ENCODE assay signal across 12 cellular contexts in the genomic region with DNA sequence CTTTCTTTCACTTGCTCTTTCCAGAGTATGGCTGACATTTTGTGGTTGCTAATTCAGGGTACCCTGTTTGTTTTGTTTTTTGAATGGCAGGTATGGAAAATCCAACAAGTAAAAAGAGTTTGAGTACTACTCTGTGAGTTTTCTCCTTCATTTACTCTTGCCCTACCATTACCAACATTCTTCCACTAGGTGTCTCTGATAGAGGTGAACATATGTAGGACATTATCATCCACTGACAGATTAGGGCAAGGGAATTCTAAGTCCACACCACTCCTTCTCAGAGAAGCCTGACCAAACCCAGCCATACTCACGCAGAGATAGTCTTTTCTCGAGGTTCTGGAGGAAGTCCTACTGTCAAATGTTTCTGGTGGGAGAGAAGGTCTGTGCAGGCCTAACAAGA. TPM values are rescaled to one million over a fixed set of nuclear protein-coding genes. Genes with fewer than 3 reads are reported as not detected.
A peak's percentile ranks its signal among the peaks of the same experiment; 100 is the strongest.
DNase-seq lines count a peak whose midpoint lies in the region; ATAC-seq and TF ChIP-seq lines count a peak whose summit lies in the region.
"Had no signal": no experiment of that assay in that cellular context is flagged by ENCODE, and none has a peak within 500 bp of the region (broad histone marks: within the 10 kb centered on the region; RNA-seq: fewer than 3 reads in every experiment).

No MANE protein-coding gene starts in this region.

- no peak overlapping the region for H3K27ac Mint-ChIP-seq in HFFc6
- H3K27ac Mint-ChIP-seq: activated T-helper 1 cell treated with anti-CD3 and anti-CD28 coated beads, Interleukin-12 subunit alpha, Interleukin-12 subunit beta, Interleukin-2, Interleukin-4 antibody, amounts not matched to agents 30 ng/mL and 10 ng/mL and 1 ng/mL, durations not matched to agents 14 hours and 24 hours and 36 hours had no signal

- DNase-seq in AG08395 (ENCODE audit: low spot score) (peak; percentile 28), HFFc6 (no peak), SW480 (ENCODE audit: low spot score) (peak; percentile 8), fibroblast of villous mesenchyme (ENCODE audit: low read depth) (peak; percentile 10), islet precursor cell (no peak), Ammon's horn (ENCODE audit: low spot score) (no peak), cerebellar nuclear complex (lab: John Stamatoyannopoulos, UW) (no peak)
- DNase-seq: CD4-positive, alpha-beta memory T cell; NCI-H510A treated with DMSO at 0.1 percent for 48 hours; T-helper 9 cell had no signal

- H3K4me1 Mint-ChIP-seq in HFFc6 (ENCODE audit: low read depth), result no peaks in the 10 kb centered on the region
- H3K4me1 Mint-ChIP-seq: CD4-positive, alpha-beta memory T cell had no signal

- no peak overlapping the region for H3K4me3 ChIP-seq in fibroblast of villous mesenchyme (ENCODE audit: low read depth, low read length)

- H3K36me3 Mint-ChIP-seq in HFFc6 (ENCODE audit: low read depth), result no peaks in the 10 kb centered on the region
- H3K36me3 Mint-ChIP-seq: CD4-positive, alpha-beta memory T cell had no signal

- H3K4me3 Mint-ChIP-seq in HFFc6, result no peak overlapping the region
- H3K4me3 Mint-ChIP-seq: activated T-helper 1 cell treated with anti-CD3 and anti-CD28 coated beads, Interleukin-12 subunit alpha, Interleukin-12 subunit beta, Interleukin-2, Interleukin-4 antibody, amounts not matched to agents 30 ng/mL and 10 ng/mL and 1 ng/mL, durations not matched to agents 14 hours and 24 hours and 36 hours; CD4-positive, alpha-beta memory T cell had no signal

- ATAC-seq in GM21717 (IDR thresholded peaks at IDR 0.05; ENCODE audit: unreplicated experiment), result no peak

- TF ChIP-seq CTCF in HFFc6 (IDR thresholded peaks at IDR 0.05), result peak; percentile 52
- TF ChIP-seq CTCF in fibroblast of villous mesenchyme (IDR thresholded peaks at IDR 0.05; ENCODE audit: insufficient read depth, low read depth, low read length), result peak; percentile 34

- H3K9me3 Mint-ChIP-seq in HFFc6, result no peaks in the 10 kb centered on the region
- H3K9me3 Mint-ChIP-seq: activated T-helper 1 cell treated with anti-CD3 and anti-CD28 coated beads, Interleukin-12 subunit alpha, Interleukin-12 subunit beta, Interleukin-2, Interleukin-4 antibody, amounts not matched to agents 30 ng/mL and 10 ng/mL and 1 ng/mL, durations not matched to agents 14 hours and 24 hours and 36 hours; CD4-positive, alpha-beta memory T cell had no signal

- H3K27me3 Mint-ChIP-seq in HFFc6 (ENCODE audit: insufficient read depth), result peaks cover 7% of the 10 kb centered on the region
- H3K27me3 Mint-ChIP-seq: CD4-positive, alpha-beta memory T cell had no signal

RNA-seq across cellular contexts. Expression of a gene that starts 36.7 kb away (rescaled TPM):
- 10 to 100 TPM; 14.4 to 20.7 (median 17.8) TPM for total RNA-seq in HFFc6 (2021; fragmentation: NEBNext Ultra II Directional; extraction: Animal tissue kit (Norgen Biotek cat#: 25700))
- 25.8 and 28.1 TPM in 2 replicates for total RNA-seq in fibroblast of villous mesenchyme

Comparison
In these comparisons a context has a peak if more than half of its experiments do, and no peak if none do; other contexts are left out.
1. DNase-seq: peak in AG08395 (single experiment), SW480 (single experiment) and fibroblast of villous mesenchyme (single experiment); none in HFFc6 (single experiment), islet precursor cell (single experiment), Ammon's horn (single experiment) and cerebellar nuclear complex (0 of 2).